In the genomic region with DNA sequence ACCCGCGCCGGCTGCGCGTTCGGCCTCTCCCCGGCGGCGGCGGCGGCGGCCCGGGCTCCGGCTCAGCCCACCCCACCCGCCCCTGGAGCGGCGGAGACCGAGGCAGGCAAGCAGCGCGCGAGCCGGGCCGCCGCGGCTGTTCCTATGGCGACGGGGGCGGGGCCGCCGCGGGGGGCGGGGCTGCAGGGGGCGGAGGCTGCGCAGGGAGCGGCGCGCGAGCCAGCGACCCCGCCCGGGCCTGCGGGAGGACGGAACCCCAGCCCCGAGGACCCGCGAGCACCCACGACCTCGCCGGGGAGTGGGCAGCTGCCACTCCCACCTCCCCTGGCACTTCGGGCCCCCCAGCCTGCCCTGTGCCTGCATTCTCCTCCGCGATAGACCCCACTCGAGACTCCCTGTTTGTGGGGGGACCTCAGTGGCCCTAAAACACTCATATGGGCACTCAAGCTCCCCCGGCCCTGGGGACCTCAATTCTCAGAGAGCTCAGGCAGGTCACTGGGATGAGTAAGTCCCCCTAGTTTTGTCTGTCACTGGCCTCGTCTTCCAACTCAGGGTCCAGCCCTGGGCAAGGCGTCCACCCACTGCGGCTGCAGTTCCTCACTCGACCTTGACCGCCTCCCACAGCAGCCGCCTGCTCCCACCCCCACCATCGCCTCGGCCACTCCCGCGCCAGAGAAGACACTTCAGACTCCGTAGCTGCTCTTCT, we compare ENCODE assay signal across 8 cellular contexts. TPM values are rescaled to one million over a fixed set of nuclear protein-coding genes. Genes with fewer than 3 reads are reported as not detected.
A peak's percentile ranks its signal among the peaks of the same experiment; 100 is the strongest.
DNase-seq lines count a peak whose midpoint lies in the region; ATAC-seq and TF ChIP-seq lines count a peak whose summit lies in the region.

A gene (minus strand): TSS at position 115 of the 706 bp plus-strand sequence. CDS start 597 bp downstream, outside the sequence.

- WGBS in gastroesophageal sphincter (ENCODE audit: low coverage in 1 of 2), 2 donors: 0 to 7% methylated on average over 1 to 2 of the region's 65 CpGs

- H3K36me3 ChIP-seq in HAP-1 (replicated peaks) (peaks cover 15% of the 10 kb centered on the region), gastroesophageal sphincter (peaks cover 0 to 32% of the 10 kb centered on the region in 2 donors), thoracic aorta (peaks cover 19% of the 10 kb centered on the region)

- H3K4me1 ChIP-seq in HAP-1 (peaks cover 9% of the 10 kb centered on the region), gastroesophageal sphincter (peaks cover 17 to 97% (median 69%) of the 10 kb centered on the region in 3 donors), thoracic aorta (ENCODE audit: control insufficient read depth in 1 of 2, low read depth in 2 of 2) (peaks cover 49 to 70% of the 10 kb centered on the region in 2 donors)

- no peaks in the 10 kb centered on the region for H3K27me3 ChIP-seq in HAP-1 (ENCODE audit: low read depth)
- no peaks in the 10 kb centered on the region for H3K27me3 ChIP-seq in gastroesophageal sphincter
- H3K27me3 ChIP-seq in thoracic aorta (replicated peaks; ENCODE audit: insufficient read depth): no peaks in the 10 kb centered on the region

- H3K4me3 ChIP-seq in HAP-1: peak within 1 kb of the TSS; percentile 28
- H3K4me3 ChIP-seq in gastroesophageal sphincter: peak within 1 kb of the TSS; percentile 51 to 80
- H3K4me3 ChIP-seq in thoracic aorta: peak within 1 kb of the TSS; percentile 64

- in situ Hi-C loops in ACHN (cut with HindIII; ENCODE audit: low pct_ligation_motif_present, low pct_unique_long_range_greater_than_20kb, low sequenced_read_pairs): no loop called here
- in situ Hi-C loops in HAP-1 (cut with MboI; ENCODE audit: low sequenced_read_pairs): no loop called here

- TF ChIP-seq CTCF in gastroesophageal sphincter (IDR thresholded peaks at IDR 0.05): peak in 3 of 4 experiments; percentile 33 to 57 (median 41)
- TF ChIP-seq CTCF in thoracic aorta (IDR thresholded peaks at IDR 0.05): no peak

- no peak for TF ChIP-seq EP300 in gastroesophageal sphincter (IDR thresholded peaks at IDR 0.05)

- H3K27ac ChIP-seq in gastroesophageal sphincter (peak within 1 kb of the TSS; percentile 94 to 97 (median 94)), thoracic aorta (no peak within 1 kb of the TSS)

- ATAC-seq in gastroesophageal sphincter (peak; percentile 64), thoracic aorta (ENCODE audit: insufficient number of reproducible peaks, low FRiP score, low read depth) (no peak)

- TF ChIP-seq POLR2A in gastroesophageal sphincter (IDR thresholded peaks at IDR 0.05): peak; percentile 11 to 12

- peak; percentile 58 for DNase-seq in ACHN
- DNase-seq in HAP-1 (ENCODE audit: low spot score in 2 of 2): peak; percentile 61 to 89
- DNase-seq in RPMI8226: peak; percentile 77
- peak; percentile 71 for DNase-seq in activated gamma-delta T cell treated with Interleukin-2 at 50 U/mL for 16 hours
- peak; percentile 38 for DNase-seq in occipital lobe (lab: John Stamatoyannopoulos, UW)
- no peak for DNase-seq in thoracic aorta (ENCODE audit: low spot score)
- DNase-seq in cortex of kidney (lab: John Stamatoyannopoulos, UW): no peak

- no peaks in the 10 kb centered on the region for H3K9me3 ChIP-seq in HAP-1
- H3K9me3 ChIP-seq in gastroesophageal sphincter: no peaks in the 10 kb centered on the region
- no peaks in the 10 kb centered on the region for H3K9me3 ChIP-seq in thoracic aorta

RNA-seq across cellular contexts. Expression of the gene that starts here (rescaled TPM):
- total RNA-seq in gastroesophageal sphincter (10 to 100 TPM; 18.3 to 33.3 (median 26.4) TPM), occipital lobe (15.4 TPM), thoracic aorta (under 1 TPM in 1 of 2 donors, not detected in 1; 0.54 TPM)

Comparison
In these comparisons a context has a peak if more than half of its experiments do, and no peak if none do; other contexts are left out.
1. RNA of the gene that starts here (total RNA-seq): 18.3 to 33.3 TPM in gastroesophageal sphincter and 15.4 TPM in occipital lobe (single experiment); 0.54 TPM in thoracic aorta; every median in the first group is over 10 times any median in the second.
2. DNase-seq: peak in ACHN (single experiment), HAP-1 (2 of 2), RPMI8226 (single experiment), activated gamma-delta T cell treated with Interleukin-2 at 50 U/mL for 16 hours (single experiment) and occipital lobe (single experiment); none in thoracic aorta (single experiment) and cortex of kidney (single experiment).
3. H3K27ac ChIP-seq: peak in gastroesophageal sphincter (4 of 4); none in thoracic aorta (0 of 2).
4. Peak in every context shown above with its lines, with median percentiles within 50 percentile points of each other: H3K4me3 ChIP-seq.